Comparison of ENCODE assay signal across 1 cellular context in the genomic region with DNA sequence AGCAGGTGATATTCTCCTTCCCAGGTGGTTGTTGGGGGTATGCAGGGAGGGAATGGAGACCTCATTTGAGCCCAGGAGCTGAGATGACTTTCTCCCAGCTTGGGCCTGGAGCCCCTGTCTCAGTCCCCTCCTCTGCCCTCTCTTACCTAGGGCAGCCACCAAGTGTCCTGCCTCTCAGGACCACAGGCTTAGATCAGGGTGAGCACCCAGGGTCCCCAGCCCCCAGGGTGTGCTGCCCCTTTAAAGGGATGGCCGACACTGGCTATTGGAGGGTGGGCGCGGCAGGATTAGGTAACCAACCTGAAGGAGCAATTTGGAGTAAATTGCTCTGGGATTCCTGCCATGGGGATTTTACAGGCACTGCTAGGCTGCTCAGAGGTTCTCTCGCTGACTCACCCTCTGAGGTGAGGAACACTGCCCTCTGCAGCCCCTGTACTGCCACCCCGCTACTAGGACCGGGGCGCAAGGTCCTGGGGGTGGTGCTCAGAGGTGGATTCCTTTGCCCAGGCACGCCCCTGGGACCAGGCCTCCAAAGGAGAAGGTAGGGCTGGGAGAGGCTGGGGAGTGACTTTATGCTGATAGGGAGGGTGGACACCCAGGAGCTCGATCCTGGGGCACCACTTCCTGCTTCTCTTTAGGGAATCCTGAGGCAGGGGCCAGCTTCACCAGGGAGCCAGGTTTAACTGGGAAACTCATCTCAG.
TF ChIP-seq lines count a peak whose summit lies in the region.

No MANE protein-coding gene starts in this region.

TF ChIP-seq in HepG2, 621 proteins besides CTCF, POLR2A, EP300 and RAD21 (continued from another document and continues in another):
- TF ChIP-seq, protein P1, sequence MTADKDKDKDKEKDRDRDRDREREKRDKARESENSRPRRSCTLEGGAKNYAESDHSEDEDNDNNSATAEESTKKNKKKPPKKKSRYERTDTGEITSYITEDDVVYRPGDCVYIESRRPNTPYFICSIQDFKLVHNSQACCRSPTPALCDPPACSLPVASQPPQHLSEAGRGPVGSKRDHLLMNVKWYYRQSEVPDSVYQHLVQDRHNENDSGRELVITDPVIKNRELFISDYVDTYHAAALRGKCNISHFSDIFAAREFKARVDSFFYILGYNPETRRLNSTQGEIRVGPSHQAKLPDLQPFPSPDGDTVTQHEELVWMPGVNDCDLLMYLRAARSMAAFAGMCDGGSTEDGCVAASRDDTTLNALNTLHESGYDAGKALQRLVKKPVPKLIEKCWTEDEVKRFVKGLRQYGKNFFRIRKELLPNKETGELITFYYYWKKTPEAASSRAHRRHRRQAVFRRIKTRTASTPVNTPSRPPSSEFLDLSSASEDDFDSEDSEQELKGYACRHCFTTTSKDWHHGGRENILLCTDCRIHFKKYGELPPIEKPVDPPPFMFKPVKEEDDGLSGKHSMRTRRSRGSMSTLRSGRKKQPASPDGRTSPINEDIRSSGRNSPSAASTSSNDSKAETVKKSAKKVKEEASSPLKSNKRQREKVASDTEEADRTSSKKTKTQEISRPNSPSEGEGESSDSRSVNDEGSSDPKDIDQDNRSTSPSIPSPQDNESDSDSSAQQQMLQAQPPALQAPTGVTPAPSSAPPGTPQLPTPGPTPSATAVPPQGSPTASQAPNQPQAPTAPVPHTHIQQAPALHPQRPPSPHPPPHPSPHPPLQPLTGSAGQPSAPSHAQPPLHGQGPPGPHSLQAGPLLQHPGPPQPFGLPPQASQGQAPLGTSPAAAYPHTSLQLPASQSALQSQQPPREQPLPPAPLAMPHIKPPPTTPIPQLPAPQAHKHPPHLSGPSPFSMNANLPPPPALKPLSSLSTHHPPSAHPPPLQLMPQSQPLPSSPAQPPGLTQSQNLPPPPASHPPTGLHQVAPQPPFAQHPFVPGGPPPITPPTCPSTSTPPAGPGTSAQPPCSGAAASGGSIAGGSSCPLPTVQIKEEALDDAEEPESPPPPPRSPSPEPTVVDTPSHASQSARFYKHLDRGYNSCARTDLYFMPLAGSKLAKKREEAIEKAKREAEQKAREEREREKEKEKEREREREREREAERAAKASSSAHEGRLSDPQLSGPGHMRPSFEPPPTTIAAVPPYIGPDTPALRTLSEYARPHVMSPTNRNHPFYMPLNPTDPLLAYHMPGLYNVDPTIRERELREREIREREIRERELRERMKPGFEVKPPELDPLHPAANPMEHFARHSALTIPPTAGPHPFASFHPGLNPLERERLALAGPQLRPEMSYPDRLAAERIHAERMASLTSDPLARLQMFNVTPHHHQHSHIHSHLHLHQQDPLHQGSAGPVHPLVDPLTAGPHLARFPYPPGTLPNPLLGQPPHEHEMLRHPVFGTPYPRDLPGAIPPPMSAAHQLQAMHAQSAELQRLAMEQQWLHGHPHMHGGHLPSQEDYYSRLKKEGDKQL (CRISPR knock-in tag; IDR thresholded peaks at IDR 0.05; ENCODE audit: low read depth): no peak
- no peak for TF ChIP-seq SP1 (IDR thresholded peaks at IDR 0.05)
- peak; percentile 46; the same call in 1 of the 2 replicates for TF ChIP-seq SP1 (CRISPR knock-in tag; IDR thresholded peaks at IDR 0.05)
- TF ChIP-seq CHD2 (IDR thresholded peaks at IDR 0.05; ENCODE audit: low read depth, low read length): no peak
- TF ChIP-seq ZFP37 (CRISPR knock-in tag; IDR thresholded peaks at IDR 0.05; ENCODE audit: borderline replicate concordance): no peak
- TF ChIP-seq ZNF713 (CRISPR knock-in tag; IDR thresholded peaks at IDR 0.05): no peak
- TF ChIP-seq ZNF414 (CRISPR knock-in tag; IDR thresholded peaks at IDR 0.05): no peak
- no peak for TF ChIP-seq PAX8 (CRISPR knock-in tag; IDR thresholded peaks at IDR 0.05; ENCODE audit: borderline replicate concordance)
- TF ChIP-seq, protein P2, sequence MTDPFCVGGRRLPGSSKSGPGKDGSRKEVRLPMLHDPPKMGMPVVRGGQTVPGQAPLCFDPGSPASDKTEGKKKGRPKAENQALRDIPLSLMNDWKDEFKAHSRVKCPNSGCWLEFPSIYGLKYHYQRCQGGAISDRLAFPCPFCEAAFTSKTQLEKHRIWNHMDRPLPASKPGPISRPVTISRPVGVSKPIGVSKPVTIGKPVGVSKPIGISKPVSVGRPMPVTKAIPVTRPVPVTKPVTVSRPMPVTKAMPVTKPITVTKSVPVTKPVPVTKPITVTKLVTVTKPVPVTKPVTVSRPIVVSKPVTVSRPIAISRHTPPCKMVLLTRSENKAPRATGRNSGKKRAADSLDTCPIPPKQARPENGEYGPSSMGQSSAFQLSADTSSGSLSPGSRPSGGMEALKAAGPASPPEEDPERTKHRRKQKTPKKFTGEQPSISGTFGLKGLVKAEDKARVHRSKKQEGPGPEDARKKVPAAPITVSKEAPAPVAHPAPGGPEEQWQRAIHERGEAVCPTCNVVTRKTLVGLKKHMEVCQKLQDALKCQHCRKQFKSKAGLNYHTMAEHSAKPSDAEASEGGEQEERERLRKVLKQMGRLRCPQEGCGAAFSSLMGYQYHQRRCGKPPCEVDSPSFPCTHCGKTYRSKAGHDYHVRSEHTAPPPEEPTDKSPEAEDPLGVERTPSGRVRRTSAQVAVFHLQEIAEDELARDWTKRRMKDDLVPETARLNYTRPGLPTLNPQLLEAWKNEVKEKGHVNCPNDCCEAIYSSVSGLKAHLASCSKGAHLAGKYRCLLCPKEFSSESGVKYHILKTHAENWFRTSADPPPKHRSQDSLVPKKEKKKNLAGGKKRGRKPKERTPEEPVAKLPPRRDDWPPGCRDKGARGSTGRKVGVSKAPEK (CRISPR knock-in tag; IDR thresholded peaks at IDR 0.05; ENCODE audit: borderline replicate concordance): no peak
- TF ChIP-seq, protein P3, sequence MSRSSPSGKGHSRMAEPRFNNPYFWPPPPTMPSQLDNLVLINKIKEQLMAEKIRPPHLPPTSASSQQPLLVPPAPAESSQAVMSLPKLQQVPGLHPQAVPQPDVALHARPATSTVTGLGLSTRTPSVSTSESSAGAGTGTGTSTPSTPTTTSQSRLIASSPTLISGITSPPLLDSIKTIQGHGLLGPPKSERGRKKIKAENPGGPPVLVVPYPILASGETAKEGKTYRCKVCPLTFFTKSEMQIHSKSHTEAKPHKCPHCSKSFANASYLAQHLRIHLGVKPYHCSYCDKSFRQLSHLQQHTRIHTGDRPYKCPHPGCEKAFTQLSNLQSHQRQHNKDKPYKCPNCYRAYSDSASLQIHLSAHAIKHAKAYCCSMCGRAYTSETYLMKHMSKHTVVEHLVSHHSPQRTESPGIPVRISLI (CRISPR knock-in tag; IDR thresholded peaks at IDR 0.05; ENCODE audit: borderline replicate concordance): no peak
- TF ChIP-seq ZNF234 (CRISPR knock-in tag; conservative IDR thresholded peaks at IDR 0.05): no peak
- TF ChIP-seq ZNF256 (CRISPR knock-in tag; conservative IDR thresholded peaks at IDR 0.05): no peak
- no peak for TF ChIP-seq SPEN (CRISPR knock-in tag; IDR thresholded peaks at IDR 0.05; ENCODE audit: low read depth)
- peak; percentile 26; the same call in 1 of the 2 replicates for TF ChIP-seq SOX5 (CRISPR knock-in tag; IDR thresholded peaks at IDR 0.05; ENCODE audit: borderline replicate concordance)
- no peak for TF ChIP-seq PRDM4 (CRISPR knock-in tag; IDR thresholded peaks at IDR 0.05; ENCODE audit: borderline replicate concordance)
- no peak for TF ChIP-seq ZNF670 (CRISPR knock-in tag; IDR thresholded peaks at IDR 0.05; ENCODE audit: borderline replicate concordance)
- TF ChIP-seq, protein P4, sequence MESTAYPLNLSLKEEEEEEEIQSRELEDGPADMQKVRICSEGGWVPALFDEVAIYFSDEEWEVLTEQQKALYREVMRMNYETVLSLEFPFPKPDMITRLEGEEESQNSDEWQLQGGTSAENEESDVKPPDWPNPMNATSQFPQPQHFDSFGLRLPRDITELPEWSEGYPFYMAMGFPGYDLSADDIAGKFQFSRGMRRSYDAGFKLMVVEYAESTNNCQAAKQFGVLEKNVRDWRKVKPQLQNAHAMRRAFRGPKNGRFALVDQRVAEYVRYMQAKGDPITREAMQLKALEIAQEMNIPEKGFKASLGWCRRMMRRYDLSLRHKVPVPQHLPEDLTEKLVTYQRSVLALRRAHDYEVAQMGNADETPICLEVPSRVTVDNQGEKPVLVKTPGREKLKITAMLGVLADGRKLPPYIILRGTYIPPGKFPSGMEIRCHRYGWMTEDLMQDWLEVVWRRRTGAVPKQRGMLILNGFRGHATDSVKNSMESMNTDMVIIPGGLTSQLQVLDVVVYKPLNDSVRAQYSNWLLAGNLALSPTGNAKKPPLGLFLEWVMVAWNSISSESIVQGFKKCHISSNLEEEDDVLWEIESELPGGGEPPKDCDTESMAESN (CRISPR knock-in tag; conservative IDR thresholded peaks at IDR 0.05): no peak
- TF ChIP-seq ZNF382 (CRISPR knock-in tag; IDR thresholded peaks at IDR 0.05; ENCODE audit: borderline replicate concordance): no peak
- TF ChIP-seq NFIC (IDR thresholded peaks at IDR 0.05; ENCODE audit: low read length): no peak
- TF ChIP-seq E2F2 (CRISPR knock-in tag; IDR thresholded peaks at IDR 0.05; ENCODE audit: borderline replicate concordance): no peak
- no peak for TF ChIP-seq KDM6A (CRISPR knock-in tag; IDR thresholded peaks at IDR 0.05; ENCODE audit: low read depth)
- no peak for TF ChIP-seq RFXANK (CRISPR knock-in tag; IDR thresholded peaks at IDR 0.05)
- TF ChIP-seq SP5 (CRISPR knock-in tag; IDR thresholded peaks at IDR 0.05; ENCODE audit: borderline replicate concordance, low read depth): peak; percentile 82
- TF ChIP-seq SAP130 (CRISPR knock-in tag; IDR thresholded peaks at IDR 0.05; ENCODE audit: low read depth): peak; percentile 87
- no peak for TF ChIP-seq ZNF569 (CRISPR knock-in tag; IDR thresholded peaks at IDR 0.05; ENCODE audit: borderline replicate concordance)
- TF ChIP-seq ELF3 (CRISPR knock-in tag; IDR thresholded peaks at IDR 0.05): no peak
- no peak for TF ChIP-seq MLXIP (CRISPR knock-in tag; IDR thresholded peaks at IDR 0.05; ENCODE audit: borderline replicate concordance)
- TF ChIP-seq MBD4 (IDR thresholded peaks at IDR 0.05; ENCODE audit: borderline replicate concordance, low read length): no peak
- no peak for TF ChIP-seq ETV6 (CRISPR knock-in tag; conservative IDR thresholded peaks at IDR 0.05)
- no peak for TF ChIP-seq SMARCE1 (IDR thresholded peaks at IDR 0.05; ENCODE audit: borderline replicate concordance)
- TF ChIP-seq ZNF549 (CRISPR knock-in tag; IDR thresholded peaks at IDR 0.05): no peak
- no peak for TF ChIP-seq AHR (CRISPR knock-in tag; IDR thresholded peaks at IDR 0.05)
- TF ChIP-seq CBX5 (CRISPR knock-in tag; IDR thresholded peaks at IDR 0.05; ENCODE audit: borderline replicate concordance): 0 out of 2 replicates have a peak, but pooled peaks have one; percentile 56
- no peak for TF ChIP-seq ZNF451 (CRISPR knock-in tag; IDR thresholded peaks at IDR 0.05)
- no peak for TF ChIP-seq KLF15 (CRISPR knock-in tag; IDR thresholded peaks at IDR 0.05; ENCODE audit: borderline replicate concordance)
- peak; percentile 22; the same call in 1 of the 2 replicates for TF ChIP-seq TCF7 (IDR thresholded peaks at IDR 0.05; ENCODE audit: low read depth)
- TF ChIP-seq BHLHE40 (IDR thresholded peaks at IDR 0.05; ENCODE audit: low read length): no peak
- TF ChIP-seq ZNF564 (CRISPR knock-in tag; IDR thresholded peaks at IDR 0.05): no peak
- TF ChIP-seq ZNF263 (CRISPR knock-in tag; IDR thresholded peaks at IDR 0.05): 0 out of 2 replicates have a peak, but pooled peaks have one; percentile 12
- TF ChIP-seq FOXA3 (CRISPR knock-in tag; IDR thresholded peaks at IDR 0.05): no peak
- peak; percentile 55 for TF ChIP-seq SMC3 (IDR thresholded peaks at IDR 0.05; ENCODE audit: low read length)
- no peak for TF ChIP-seq MBNL3 (CRISPR knock-in tag; conservative IDR thresholded peaks at IDR 0.05)
- TF ChIP-seq ZFAT (CRISPR knock-in tag; conservative IDR thresholded peaks at IDR 0.05): no peak
- TF ChIP-seq ELF1 (CRISPR knock-in tag; IDR thresholded peaks at IDR 0.05): 0 out of 2 replicates have a peak, but pooled peaks have one; percentile 32
